ENCODE assay signal across 14 cellular contexts in the genomic region with DNA sequence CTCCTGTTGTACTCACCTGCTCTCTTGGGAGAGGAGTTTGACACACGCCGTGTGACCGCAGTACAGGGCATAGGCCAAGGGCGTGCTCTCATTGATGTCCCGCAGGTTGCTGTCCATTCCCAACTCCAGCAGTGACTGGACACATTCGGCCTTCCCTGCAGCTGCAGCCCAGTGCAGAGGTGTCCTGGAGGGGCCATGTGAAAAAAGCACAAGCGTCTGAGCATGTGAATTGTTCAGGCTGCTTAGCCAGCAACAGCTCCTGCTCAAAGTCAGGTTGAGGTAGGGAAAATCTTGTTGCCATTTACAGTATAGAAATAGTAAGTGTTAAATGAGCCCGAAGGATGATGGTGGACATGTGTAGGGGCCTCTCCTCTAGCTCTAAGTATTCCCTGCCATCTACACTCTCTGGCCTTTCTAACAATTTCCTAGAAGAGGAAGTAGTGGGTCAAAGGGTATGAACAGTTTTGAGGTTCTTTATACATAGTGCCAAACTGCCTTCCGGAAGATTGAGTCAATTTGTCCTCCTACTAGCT.
A peak's percentile ranks its signal among the peaks of the same experiment; 100 is the strongest.
DNase-seq lines count a peak whose midpoint lies in the region; ATAC-seq, FAIRE-seq and TF ChIP-seq lines count a peak whose summit lies in the region.
"Had no signal": no experiment of that assay in that cellular context is flagged by ENCODE, and none has a peak within 500 bp of the region (broad histone marks: within the 10 kb centered on the region; RNA-seq: fewer than 3 reads in every experiment).

No MANE protein-coding gene starts in this region.

- peak; percentile 84 for FAIRE-seq in endothelial cell of umbilical vein (lab: Jason Lieb, UNC)
- FAIRE-seq: G401.6, GM12892 had no signal

- no peaks in the 10 kb centered on the region for H3K9me3 ChIP-seq in right atrium auricular region
- no peaks in the 10 kb centered on the region for H3K9me3 ChIP-seq in endothelial cell of umbilical vein (replicated peaks; ENCODE audit: control insufficient read depth, insufficient read depth, low read length)
- no peaks in the 10 kb centered on the region for H3K9me3 ChIP-seq in upper lobe of right lung
- no peaks in the 10 kb centered on the region for H3K9me3 ChIP-seq in aorta (ENCODE audit: control insufficient read depth, low read length)
- H3K9me3 ChIP-seq in suprapubic skin = no peaks in the 10 kb centered on the region
- H3K9me3 ChIP-seq: breast epithelium had no signal

- H3K27me3 ChIP-seq in right atrium auricular region = no peaks in the 10 kb centered on the region
- no peaks in the 10 kb centered on the region for H3K27me3 ChIP-seq in endothelial cell of umbilical vein (ENCODE audit: control insufficient read depth in 2 of 2, insufficient read depth in 2 of 2, low read length in 2 of 2)
- no peaks in the 10 kb centered on the region for H3K27me3 ChIP-seq in upper lobe of right lung
- H3K27me3 ChIP-seq in aorta (ENCODE audit: control insufficient read depth in 1 of 2, insufficient read depth in 2 of 2, low read length in 1 of 2) = no peaks in the 10 kb centered on the region
- no peaks in the 10 kb centered on the region for H3K27me3 ChIP-seq in suprapubic skin
- H3K27me3 ChIP-seq: breast epithelium had no signal

- WGBS in aorta, 2 donors = 87 to 92% methylated on average over 9 of the region's 9 CpGs
- 82% methylated on average over 9 of the region's 9 CpGs for WGBS in suprapubic skin

- no peak overlapping the region for H3K9ac ChIP-seq in endothelial cell of umbilical vein (replicated peaks; ENCODE audit: extremely low read depth, insufficient read depth, low read length)

- H3K4me2 ChIP-seq in endothelial cell of umbilical vein (ENCODE audit: insufficient read depth, low read length) = peak overlapping the region; percentile 27

- BruUV-seq in endothelial cell of umbilical vein (replicated peaks; lab: Mats Ljungman, UMichigan) = no TSS peak

- no peak for TF ChIP-seq CTCF in right atrium auricular region (IDR thresholded peaks at IDR 0.05)
- no peak for TF ChIP-seq CTCF in endothelial cell of umbilical vein (IDR thresholded peaks at IDR 0.05; ENCODE audit: extremely low read depth in 1 of 2, insufficient read depth in 1 of 2, low read depth in 1 of 2, low read length in 2 of 2)
- TF ChIP-seq CTCF in upper lobe of right lung (IDR thresholded peaks at IDR 0.05) = no peak
- no peak for TF ChIP-seq CTCF in suprapubic skin (IDR thresholded peaks at IDR 0.05)

- H3K27ac ChIP-seq in right atrium auricular region (no peak overlapping the region), endothelial cell of umbilical vein (ENCODE audit: insufficient read depth, low read depth, low read length) (peak overlapping the region; percentile 9), upper lobe of right lung (no peak overlapping the region), aorta (ENCODE audit: low read depth in 1 of 2, low read length in 2 of 2) (no peak overlapping the region), suprapubic skin (no peak overlapping the region)
- H3K27ac ChIP-seq: breast epithelium, WERI-Rb-1 had no signal

- no peaks in the 10 kb centered on the region for H4K20me1 ChIP-seq in endothelial cell of umbilical vein (replicated peaks; ENCODE audit: control insufficient read depth, extremely low read depth, insufficient read depth, low read length)

- intact Hi-C loops in left ventricle myocardium superior (cut with micrococcal nuclease) = no loop called here
- intact Hi-C loops in endothelial cell of umbilical vein (cut with micrococcal nuclease) = no loop called here
- intact Hi-C loops in upper lobe of right lung (cut with DNase I) = no loop called here
- intact Hi-C loops in aorta (cut with DNase I) = no loop called here

- DNase-seq in left ventricle myocardium superior (no peak), right atrium auricular region (ENCODE audit: low spot score) (no peak), NOMO-1 treated with dmso at 0.1 percent for 144 hours (lab: John Stamatoyannopoulos, UW; ENCODE audit: unreplicated experiment) (peak; percentile 63), endothelial cell of umbilical vein (ENCODE audit: low read depth, low spot score) (peak; percentile 78), upper lobe of right lung (no peak), aorta (no peak), hypothalamus (lab: John Stamatoyannopoulos, UW) (no peak), suprapubic skin (ENCODE audit: low spot score in 2 of 2) (no peak)
- DNase-seq: activated gamma-delta T cell treated with Interleukin-2 at 50 U/mL for 16 hours, MM.1S, WERI-Rb-1 had no signal

- peak; percentile 33 for TF ChIP-seq POLR2A in endothelial cell of umbilical vein (IDR thresholded peaks at IDR 0.05; ENCODE audit: low read depth, low read length)
- TF ChIP-seq POLR2A in suprapubic skin (IDR thresholded peaks at IDR 0.05) = no peak

- dilution Hi-C loops in endothelial cell of umbilical vein (cut with MboI; ENCODE audit: extremely low pct_ligation_motif_present, low sequenced_read_pairs) = no loop called here

- H3K4me1 ChIP-seq in right atrium auricular region = no peaks in the 10 kb centered on the region
- H3K4me1 ChIP-seq in endothelial cell of umbilical vein (ENCODE audit: control insufficient read depth, extremely low read depth, insufficient read depth, low read length) = peaks cover 9% of the 10 kb centered on the region
- peaks cover 3% of the 10 kb centered on the region for H3K4me1 ChIP-seq in upper lobe of right lung
- H3K4me1 ChIP-seq in aorta (ENCODE audit: control insufficient read depth in 1 of 2, insufficient read depth in 2 of 2, low read length in 2 of 2) = no peaks in the 10 kb centered on the region
- H3K4me1 ChIP-seq in suprapubic skin = no peaks in the 10 kb centered on the region
- H3K4me1 ChIP-seq: breast epithelium had no signal

- ATAC-seq in left ventricle myocardium superior = peak; percentile 20
- ATAC-seq in upper lobe of right lung = peak; percentile 73
- no peak for ATAC-seq in aorta (ENCODE audit: low FRiP score)

- H2AFZ ChIP-seq in endothelial cell of umbilical vein (ENCODE audit: low read depth, low read length) = peak overlapping the region; percentile 45

- H3K36me3 ChIP-seq in right atrium auricular region (no peaks in the 10 kb centered on the region), endothelial cell of umbilical vein (ENCODE audit: control insufficient read depth in 2 of 2, extremely low read depth in 1 of 2, insufficient read depth in 2 of 2, low read length in 2 of 2) (no peaks in the 10 kb centered on the region), upper lobe of right lung (no peaks in the 10 kb centered on the region), aorta (ENCODE audit: control insufficient read depth in 1 of 2, insufficient read depth in 2 of 2, low read length in 1 of 2) (no peaks in the 10 kb centered on the region), suprapubic skin (no peaks in the 10 kb centered on the region)
- H3K36me3 ChIP-seq: breast epithelium, WERI-Rb-1 had no signal

- H3K4me3 ChIP-seq in right atrium auricular region = no peak overlapping the region
- no peak overlapping the region for H3K4me3 ChIP-seq in endothelial cell of umbilical vein (replicated peaks in 1 of 3; ENCODE audit: insufficient read depth in 1 of 3, low read depth in 1 of 3, low read length in 3 of 3)
- no peak overlapping the region for H3K4me3 ChIP-seq in upper lobe of right lung
- H3K4me3 ChIP-seq in aorta (ENCODE audit: low read length in 2 of 2) = no peak overlapping the region
- H3K4me3 ChIP-seq in suprapubic skin = no peak overlapping the region
- H3K4me3 ChIP-seq: breast epithelium had no signal

- no peak for TF ChIP-seq EP300 in suprapubic skin (IDR thresholded peaks at IDR 0.05)

- CTCF ChIA-PET in endothelial cell of umbilical vein (lab: Charles Lee) = interaction anchor here (0.7 to 1.3 kb wide), 12 partner anchors 14 to 722 kb away, joined by 3 to 4 read pairs (median 3); no protein-coding TSS in a partner anchor

- no peaks in the 10 kb centered on the region for H3K79me2 ChIP-seq in endothelial cell of umbilical vein (ENCODE audit: control insufficient read depth, insufficient read depth, low read length)

- POLR2A ChIA-PET in endothelial cell of umbilical vein (lab: Charles Lee) = no interaction called here

- H3K9me1 ChIP-seq in endothelial cell of umbilical vein (replicated peaks; ENCODE audit: control insufficient read depth, extremely low read depth, insufficient read depth, low read length) = no peaks in the 10 kb centered on the region

TF ChIP-seq in endothelial cell of umbilical vein, 7 proteins besides CTCF, POLR2A, EP300 and RAD21:
- TF ChIP-seq POLR2AphosphoS5 (IDR thresholded peaks at IDR 0.05; ENCODE audit: insufficient read depth, low read depth, low read length) (peak; percentile 54), FOS (IDR thresholded peaks at IDR 0.05; ENCODE audit: borderline replicate concordance, insufficient read depth, low read length) (no peak)

Comparison
In these comparisons a context has a peak if more than half of its experiments do, and no peak if none do; other contexts are left out.
1. DNase-seq: peak in NOMO-1 treated with dmso at 0.1 percent for 144 hours (single experiment) and endothelial cell of umbilical vein (single experiment); none in left ventricle myocardium superior (single experiment), right atrium auricular region (single experiment), upper lobe of right lung (single experiment), aorta (0 of 2), hypothalamus (0 of 51) and suprapubic skin (0 of 2).